8 cellular contexts compared by ENCODE assay signal in genomic region chr3:152331018-152331541, GRCh38.
DNase-seq lines count a peak whose midpoint lies in the region; ATAC-seq and TF ChIP-seq lines count a peak whose summit lies in the region.

No MANE protein-coding gene starts in this region.

- H3K4me3 ChIP-seq in DND-41 (ENCODE audit: low read depth in 1 of 2, low read length in 2 of 2) (no peak overlapping the region), SK-N-MC (no peak overlapping the region), esophagus (ENCODE audit: low read depth in 1 of 2, low read length in 2 of 2) (no peak overlapping the region)

- 43 to 47% methylated on average over 2 of the region's 2 CpGs for WGBS in esophagus, 2 donors

- peaks cover 67% of the 10 kb centered on the region for H4K20me1 ChIP-seq in DND-41 (ENCODE audit: insufficient read depth, low read length)

- H3K9ac ChIP-seq in DND-41 (ENCODE audit: low read depth, low read length) (no peak overlapping the region), SK-N-MC (ENCODE audit: insufficient read length) (no peak overlapping the region)

- H3K9me3 ChIP-seq in DND-41 (ENCODE audit: insufficient read depth, low read length, severe bottlenecking) (no peaks in the 10 kb centered on the region), SK-N-MC (ENCODE audit: low read depth, low read length) (0 out of 2 replicates have a peak, but pooled peaks cover 4% of the 10 kb centered on the region), esophagus (ENCODE audit: control insufficient read depth in 2 of 2, insufficient read depth in 1 of 2, low read depth in 1 of 2, low read length in 1 of 2) (no peaks in the 10 kb centered on the region)

- H3K36me3 ChIP-seq in DND-41 (ENCODE audit: insufficient read depth, low read length), result peaks cover 36% of the 10 kb centered on the region
- H3K36me3 ChIP-seq in SK-N-MC (ENCODE audit: insufficient read depth, low read length), result peaks cover 33% of the 10 kb centered on the region
- peaks cover 0 to 4% of the 10 kb centered on the region in 2 donors for H3K36me3 ChIP-seq in esophagus (ENCODE audit: control insufficient read depth in 2 of 2, insufficient read depth in 2 of 2, low read length in 1 of 2)

- DNase-seq in DND-41, result no peak
- DNase-seq in SK-N-MC (ENCODE audit: low read depth, low spot score), result no peak
- DNase-seq in omental fat pad (ENCODE audit: low spot score), result no peak
- DNase-seq in stimulated activated CD4-positive, alpha-beta T cell treated with anti-CD3 and anti-CD28 coated beads, Interleukin-1b, Interleukin-23, amount 100 ng/mL, for 48 hours, result no peak
- no peak for DNase-seq in posterior vena cava (ENCODE audit: low spot score)

- H2AFZ ChIP-seq in DND-41 (ENCODE audit: low read depth, low read length), result no peak overlapping the region

- TF ChIP-seq CTCF in DND-41 (IDR thresholded peaks at IDR 0.05; ENCODE audit: borderline replicate concordance, extremely low read depth, low read length, poor library complexity, severe bottlenecking) (no peak), omental fat pad (IDR thresholded peaks at IDR 0.05) (no peak)

- intact Hi-C loops in posterior vena cava (cut with DNase I), result no loop called here

- H3K4me1 ChIP-seq in DND-41 (ENCODE audit: insufficient read depth, low read length) (0 out of 2 replicates have a peak, but pooled peaks cover 6% of the 10 kb centered on the region), esophagus (ENCODE audit: control insufficient read depth in 2 of 2, insufficient read depth in 2 of 2, low read length in 1 of 2) (peaks cover 0 to 3% of the 10 kb centered on the region in 2 donors)

- H3K27ac ChIP-seq in DND-41 (ENCODE audit: low read length) (peak overlapping the region; percentile 25; the same call in 1 of the 2 replicates), SK-N-MC (peak overlapping the region; percentile 35; the same call in 1 of the 2 replicates), esophagus (ENCODE audit: low read depth in 2 of 2, low read length in 1 of 2) (peak overlapping the region; percentile 47 to 71)

- H3K27me3 ChIP-seq in DND-41 (ENCODE audit: insufficient read depth, low read length, poor library complexity), result no peaks in the 10 kb centered on the region
- no peaks in the 10 kb centered on the region for H3K27me3 ChIP-seq in esophagus (ENCODE audit: control insufficient read depth in 1 of 2, insufficient read depth in 2 of 2, low read length in 2 of 2)

- H3K79me2 ChIP-seq in DND-41 (ENCODE audit: insufficient read depth, low read length), result peaks cover 99% of the 10 kb centered on the region

- H3K4me2 ChIP-seq in DND-41 (ENCODE audit: insufficient read depth, low read length), result no peak overlapping the region

- ATAC-seq in DND-41 (ENCODE audit: insufficient read depth, low read depth) (no peak), omental fat pad (ENCODE audit: low FRiP score) (peak; percentile 76), GM21381 (IDR thresholded peaks at IDR 0.05; ENCODE audit: unreplicated experiment) (no peak), GM21515 (IDR thresholded peaks at IDR 0.05; ENCODE audit: unreplicated experiment) (no peak)
